1 cellular context compared by ENCODE assay signal in the genomic region with DNA sequence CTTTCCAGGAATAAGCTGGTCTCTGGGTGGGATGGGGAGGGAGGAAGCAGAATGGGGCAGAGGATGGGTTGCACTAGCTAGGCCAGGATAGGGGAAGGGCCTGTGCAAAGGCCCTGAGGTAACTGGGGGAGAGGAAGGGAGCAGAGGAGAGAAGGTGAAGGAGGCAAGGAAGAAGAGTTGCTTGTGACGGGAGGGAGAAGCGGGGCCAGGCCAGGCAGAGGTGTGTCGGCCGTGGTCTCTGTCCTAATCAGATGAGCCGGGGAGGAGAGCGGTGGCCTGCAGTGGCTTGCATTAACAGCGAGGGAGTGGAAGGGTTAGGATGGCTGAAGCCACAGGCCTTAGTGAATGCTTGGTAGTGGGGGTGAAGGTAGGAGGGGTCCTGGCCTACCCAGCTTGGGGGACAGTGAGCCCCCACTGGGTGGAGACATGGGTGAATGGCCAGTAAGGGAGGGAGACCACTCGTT.
TF ChIP-seq lines count a peak whose summit lies in the region.

No MANE protein-coding gene starts in this region.

TF ChIP-seq in K562, 482 proteins besides CTCF, POLR2A, EP300 and RAD21:
- TF ChIP-seq SMARCA5 (IDR thresholded peaks at IDR 0.05) (peak; percentile 78; the same call in 1 of the 2 replicates), KDM1A (IDR thresholded peaks at IDR 0.05) (0 out of 4 replicates have a peak, but pooled peaks of 1 of the 2 experiments have one; percentile 19), ZNF696 (CRISPR knock-in tag; conservative IDR thresholded peaks at IDR 0.05) (no peak), BCOR (IDR thresholded peaks at IDR 0.05) (peak; percentile 32; the same call in 1 of the 2 replicates), PCBP2 (IDR thresholded peaks at IDR 0.05; ENCODE audit: low read depth, low read length, poor library complexity, severe bottlenecking) (no peak), RFX7 (CRISPR knock-in tag; IDR thresholded peaks at IDR 0.05) (no peak), ZNF121 (CRISPR knock-in tag; conservative IDR thresholded peaks at IDR 0.05) (0 out of 2 replicates have a peak, but pooled peaks have one; percentile 12)
